In the genomic region with DNA sequence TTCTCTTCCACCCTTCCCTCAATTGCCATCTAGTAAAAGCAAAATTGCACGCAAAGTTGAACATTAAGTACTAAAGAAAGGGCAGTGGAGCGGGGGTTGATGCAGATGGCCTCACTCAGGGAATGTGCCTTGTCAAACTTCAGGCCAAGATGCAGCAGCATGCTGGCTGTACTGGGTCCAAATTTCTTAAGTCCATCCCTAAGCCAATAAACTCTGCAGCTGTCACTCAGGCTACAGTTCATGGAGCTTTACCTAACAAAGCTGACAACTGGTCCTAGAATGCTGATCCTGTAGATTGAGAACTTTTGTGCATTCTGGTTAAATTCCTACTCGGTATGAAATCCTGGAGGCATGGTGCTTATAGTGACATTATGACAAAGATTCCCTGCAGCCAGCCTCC, we compare ENCODE assay signal across 1 cellular context.
TF ChIP-seq lines count a peak whose summit lies in the region.

No MANE protein-coding gene starts in this region.

TF ChIP-seq in HepG2, 621 proteins besides CTCF, POLR2A, EP300 and RAD21 (continued from another document):
- TF ChIP-seq KDM4B (CRISPR knock-in tag; IDR thresholded peaks at IDR 0.05), result no peak
- no peak for TF ChIP-seq RAD51 (IDR thresholded peaks at IDR 0.05; ENCODE audit: borderline replicate concordance)
- TF ChIP-seq, protein P1, sequence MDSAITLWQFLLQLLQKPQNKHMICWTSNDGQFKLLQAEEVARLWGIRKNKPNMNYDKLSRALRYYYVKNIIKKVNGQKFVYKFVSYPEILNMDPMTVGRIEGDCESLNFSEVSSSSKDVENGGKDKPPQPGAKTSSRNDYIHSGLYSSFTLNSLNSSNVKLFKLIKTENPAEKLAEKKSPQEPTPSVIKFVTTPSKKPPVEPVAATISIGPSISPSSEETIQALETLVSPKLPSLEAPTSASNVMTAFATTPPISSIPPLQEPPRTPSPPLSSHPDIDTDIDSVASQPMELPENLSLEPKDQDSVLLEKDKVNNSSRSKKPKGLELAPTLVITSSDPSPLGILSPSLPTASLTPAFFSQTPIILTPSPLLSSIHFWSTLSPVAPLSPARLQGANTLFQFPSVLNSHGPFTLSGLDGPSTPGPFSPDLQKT (CRISPR knock-in tag; IDR thresholded peaks at IDR 0.05; ENCODE audit: borderline replicate concordance), result no peak
- no peak for TF ChIP-seq ZBTB3 (CRISPR knock-in tag; IDR thresholded peaks at IDR 0.05; ENCODE audit: borderline replicate concordance, low read depth)
- no peak for TF ChIP-seq NFE2 (CRISPR knock-in tag; IDR thresholded peaks at IDR 0.05)
- no peak for TF ChIP-seq FOSL2 (CRISPR knock-in tag; IDR thresholded peaks at IDR 0.05)
- no peak for TF ChIP-seq ZNF460 (CRISPR knock-in tag; IDR thresholded peaks at IDR 0.05; ENCODE audit: borderline replicate concordance)
- no peak for TF ChIP-seq ZNF713 (CRISPR knock-in tag; IDR thresholded peaks at IDR 0.05)
- no peak for TF ChIP-seq ZNF616 (CRISPR knock-in tag; IDR thresholded peaks at IDR 0.05; ENCODE audit: low read depth)
- TF ChIP-seq ZNF557 (CRISPR knock-in tag; IDR thresholded peaks at IDR 0.05), result no peak
- TF ChIP-seq SP1 (IDR thresholded peaks at IDR 0.05), result no peak
- no peak for TF ChIP-seq SP1 (CRISPR knock-in tag; IDR thresholded peaks at IDR 0.05)
- TF ChIP-seq FOXJ3 (CRISPR knock-in tag; IDR thresholded peaks at IDR 0.05; ENCODE audit: borderline replicate concordance), result no peak
- TF ChIP-seq SAFB2 (CRISPR knock-in tag; IDR thresholded peaks at IDR 0.05; ENCODE audit: borderline replicate concordance, low read depth), result no peak
- TF ChIP-seq ADNP (CRISPR knock-in tag; IDR thresholded peaks at IDR 0.05), result no peak
- TF ChIP-seq TARDBP (CRISPR knock-in tag; IDR thresholded peaks at IDR 0.05), result no peak
- TF ChIP-seq TBX3 (IDR thresholded peaks at IDR 0.05; ENCODE audit: borderline replicate concordance), result no peak
- no peak for TF ChIP-seq BORCS8-MEF2B (CRISPR knock-in tag; IDR thresholded peaks at IDR 0.05)
- TF ChIP-seq PHB2 (IDR thresholded peaks at IDR 0.05; ENCODE audit: partially characterized antibody), result no peak
TF ChIP-seq in HepG2: peak in this region for 0.
